Comparison of ENCODE assay signal across 8 cellular contexts in the genomic region with DNA sequence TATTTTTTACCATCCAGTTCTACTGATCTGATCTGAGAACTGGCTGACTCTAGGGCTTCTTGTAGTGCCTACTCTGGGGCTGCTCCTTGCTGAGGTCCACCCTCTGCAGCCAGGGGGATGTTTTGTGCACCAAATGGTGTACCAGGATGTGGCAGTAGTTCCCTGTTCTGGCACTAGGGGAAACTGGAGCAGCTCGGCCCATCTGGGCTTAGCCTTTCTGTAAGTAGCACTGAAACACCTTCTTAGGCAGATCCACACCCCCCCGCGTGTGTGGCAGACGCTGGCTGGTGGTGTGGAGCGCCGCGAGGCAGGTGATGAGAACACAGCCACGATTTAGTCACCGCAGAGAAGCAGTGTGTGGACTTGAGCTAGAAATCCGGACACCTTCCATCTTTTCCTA. TPM values are rescaled to one million over a fixed set of nuclear protein-coding genes. Genes with fewer than 3 reads are reported as not detected.
DNase-seq lines count a peak whose midpoint lies in the region; ATAC-seq and TF ChIP-seq lines count a peak whose summit lies in the region.

No MANE protein-coding gene starts in this region.

- peaks cover 8% of the 10 kb centered on the region for H3K4me1 Mint-ChIP-seq in mesothelial cell of epicardium

- peak; percentile 23 for DNase-seq in stimulated activated CD4-positive, alpha-beta T cell treated with anti-CD3 and anti-CD28 coated beads, Interleukin-15, amount 100 ng/mL, for 24 hours
- no peak for DNase-seq in stimulated activated CD4-positive, alpha-beta T cell treated with anti-CD3 and anti-CD28 coated beads, Interleukin-12 subunit alpha, Interleukin-12 subunit beta, amount 100 ng/mL, for 4 hours
- peak; percentile 32 for DNase-seq in NOMO-1 treated with DMSO at 0.1 percent for 48 hours (lab: John Stamatoyannopoulos, UW; ENCODE audit: unreplicated experiment)
- peak; percentile 66 for DNase-seq in cerebellum (ENCODE audit: low spot score)
- DNase-seq in mesothelial cell of epicardium (ENCODE audit: low spot score in 2 of 2, unreplicated experiment in 2 of 2): no peak
- DNase-seq in foreskin melanocyte: no peak
- no peak for DNase-seq in central memory CD4-positive, alpha-beta T cell

- peak; percentile 33 for TF ChIP-seq CTCF in mesothelial cell of epicardium (IDR thresholded peaks at IDR 0.05; ENCODE audit: unreplicated experiment)

- H3K4me3 Mint-ChIP-seq in mesothelial cell of epicardium: no peak overlapping the region

- H3K27me3 Mint-ChIP-seq in mesothelial cell of epicardium (ENCODE audit: low read depth): no peaks in the 10 kb centered on the region

- H3K9me3 Mint-ChIP-seq in mesothelial cell of epicardium: no peaks in the 10 kb centered on the region

- H3K36me3 Mint-ChIP-seq in mesothelial cell of epicardium: peaks cover 4% of the 10 kb centered on the region

- no peak for ATAC-seq in GM21515 (IDR thresholded peaks at IDR 0.05; ENCODE audit: unreplicated experiment)

- no peak overlapping the region for H3K27ac Mint-ChIP-seq in mesothelial cell of epicardium

RNA-seq across cellular contexts. Expression of gene DUSP14, which starts 17.0 kb away (rescaled TPM):
- total RNA-seq in cerebellum (11.2 TPM), mesothelial cell of epicardium (13.4 to 14.8 TPM (median 14.4 TPM) in 3 replicates)

Comparison
In these comparisons a context has a peak if more than half of its experiments do, and no peak if none do; other contexts are left out.
1. DNase-seq: peak in stimulated activated CD4-positive, alpha-beta T cell treated with anti-CD3 and anti-CD28 coated beads, Interleukin-15, amount 100 ng/mL, for 24 hours (single experiment), NOMO-1 treated with DMSO at 0.1 percent for 48 hours (single experiment) and cerebellum (single experiment); none in stimulated activated CD4-positive, alpha-beta T cell treated with anti-CD3 and anti-CD28 coated beads, Interleukin-12 subunit alpha, Interleukin-12 subunit beta, amount 100 ng/mL, for 4 hours (single experiment), mesothelial cell of epicardium (0 of 2), foreskin melanocyte (single experiment) and central memory CD4-positive, alpha-beta T cell (single experiment).